In genomic region chr14:90828642-90829487, GRCh38 we compare ENCODE assay signal across 8 cellular contexts. TPM values are rescaled to one million over a fixed set of nuclear protein-coding genes. Genes with fewer than 3 reads are reported as not detected.
DNase-seq lines count a peak whose midpoint lies in the region; ATAC-seq and TF ChIP-seq lines count a peak whose summit lies in the region.

No MANE protein-coding gene starts in this region.

- DNase-seq in GM13977 (ENCODE audit: low spot score) (peak; percentile 69), left ventricle myocardium inferior (no peak), spleen (peak; percentile 80), UCSD-AML1 (lab: John Stamatoyannopoulos, UW; ENCODE audit: unreplicated experiment) (no peak), iPS-NIHi7 (ENCODE audit: extremely low spot score) (no peak)
- peak; percentile 52 for DNase-seq in activated T-cell treated with anti-CD3 and anti-CD28 coated beads, Interleukin-2, amount 50 U/mL, for 24 hours

- H3K4me1 ChIP-seq in left ventricle myocardium inferior (peaks cover 15% of the 10 kb centered on the region), spleen (peaks cover 8 to 26% (median 22%) of the 10 kb centered on the region in 6 donors)

- peak in 1 of 3 donors; percentile 7 for TF ChIP-seq POLR2A in spleen (IDR thresholded peaks at IDR 0.05)

- H3K27ac ChIP-seq in left ventricle myocardium inferior (replicated peaks): peak overlapping the region; percentile 79
- peak overlapping the region; percentile 85 to 95 (median 92) for H3K27ac ChIP-seq in spleen

- 49 to 66% (median 60%) methylated on average over 17 of the region's 17 CpGs for WGBS in spleen, 5 donors

- H3K4me3 ChIP-seq in left ventricle myocardium inferior (peak overlapping the region; percentile 61), spleen (peak overlapping the region in 7 of 8 donors; percentile 16 to 65 (median 32))

- ATAC-seq in HG03159 (IDR thresholded peaks at IDR 0.05; ENCODE audit: unreplicated experiment): peak; percentile 47
- ATAC-seq in HG03045 (IDR thresholded peaks at IDR 0.05; ENCODE audit: unreplicated experiment): no peak

- peak overlapping the region; percentile 56 for H3K4me3 Mint-ChIP-seq in activated T-cell treated with anti-CD3 and anti-CD28 coated beads, Interleukin-2, amount 50 U/mL, for 24 hours

- no peaks in the 10 kb centered on the region for H3K36me3 ChIP-seq in left ventricle myocardium inferior
- no peaks in the 10 kb centered on the region for H3K36me3 ChIP-seq in spleen

- peaks cover 23% of the 10 kb centered on the region for H3K4me1 Mint-ChIP-seq in activated T-cell treated with anti-CD3 and anti-CD28 coated beads, Interleukin-2, amount 50 U/mL, for 24 hours (ENCODE audit: low read depth)

- H3K27me3 ChIP-seq in left ventricle myocardium inferior (ENCODE audit: low read depth): no peaks in the 10 kb centered on the region
- H3K27me3 ChIP-seq in spleen (replicated peaks in 1 of 7): no peaks in the 10 kb centered on the region

- no peak for TF ChIP-seq CTCF in GM13977 (IDR thresholded peaks at IDR 0.05; ENCODE audit: extremely low read depth, insufficient read depth, missing control alignments)
- no peak for TF ChIP-seq CTCF in left ventricle myocardium inferior (IDR thresholded peaks at IDR 0.05; ENCODE audit: borderline replicate concordance)
- TF ChIP-seq CTCF in spleen (IDR thresholded peaks at IDR 0.05 in 8 of 11, conservative IDR thresholded peaks at IDR 0.05 in 3 of 11): no peak

- in situ Hi-C loops in GM13977 (cut with MboI; ENCODE audit: low pct_unique_long_range_greater_than_20kb, low sequenced_read_pairs, unreplicated experiment): no loop called here

- H3K9me3 ChIP-seq in left ventricle myocardium inferior (replicated peaks): peaks cover 8% of the 10 kb centered on the region
- H3K9me3 ChIP-seq in spleen: peaks cover 0 to 14% (median 12%) of the 10 kb centered on the region in 8 donors

- peaks cover 4% of the 10 kb centered on the region for H3K9me3 Mint-ChIP-seq in activated T-cell treated with anti-CD3 and anti-CD28 coated beads, Interleukin-2, amount 50 U/mL, for 24 hours

- intact Hi-C loops in left ventricle myocardium inferior (cut with micrococcal nuclease): no loop called here
- intact Hi-C loops in spleen (cut with DNase I; ENCODE audit: low total_unique reads): no loop called here

- peak overlapping the region; percentile 89 for H3K27ac Mint-ChIP-seq in activated T-cell treated with anti-CD3 and anti-CD28 coated beads, Interleukin-2, amount 50 U/mL, for 24 hours

- H3K27me3 Mint-ChIP-seq in activated T-cell treated with anti-CD3 and anti-CD28 coated beads, Interleukin-2, amount 50 U/mL, for 24 hours: no peaks in the 10 kb centered on the region

- no peaks in the 10 kb centered on the region for H3K36me3 Mint-ChIP-seq in activated T-cell treated with anti-CD3 and anti-CD28 coated beads, Interleukin-2, amount 50 U/mL, for 24 hours (ENCODE audit: low read depth)

RNA-seq across cellular contexts. Expression of gene TTC7B, which starts 12.6 kb away (rescaled TPM):
- total RNA-seq in left ventricle myocardium inferior (55.5 TPM), spleen (10 to 100 TPM; 54.1 to 98.4 (median 64.7) TPM)
- polyA plus RNA-seq in spleen: 10 to 100 TPM in 1 of 3 donors, 1 to 10 TPM in 2; 6.6 to 16.0 (median 6.7) TPM

Comparison
In these comparisons a context has a peak if more than half of its experiments do, and no peak if none do; other contexts are left out.
1. DNase-seq: peak in GM13977 (single experiment), activated T-cell treated with anti-CD3 and anti-CD28 coated beads, Interleukin-2, amount 50 U/mL, for 24 hours (single experiment) and spleen (single experiment); none in left ventricle myocardium inferior (single experiment), UCSD-AML1 (single experiment) and iPS-NIHi7 (single experiment).